14 cellular contexts compared by ENCODE assay signal in genomic region chr16:57611184-57611583, GRCh38. TPM values are rescaled to one million over a fixed set of nuclear protein-coding genes. Genes with fewer than 3 reads are reported as not detected.
DNase-seq lines count a peak whose midpoint lies in the region; ATAC-seq and TF ChIP-seq lines count a peak whose summit lies in the region.
"Had no signal": no experiment of that assay in that cellular context is flagged by ENCODE, and none has a peak within 500 bp of the region (broad histone marks: within the 10 kb centered on the region; RNA-seq: fewer than 3 reads in every experiment).

No MANE protein-coding gene starts in this region.

- H3K4me3 Mint-ChIP-seq in CD8-positive, alpha-beta memory T cell: peak overlapping the region in 2 of 7 donors; percentile 79 to 87
- peak overlapping the region; percentile 62 for H3K4me3 Mint-ChIP-seq in activated T-helper 2 cell treated with anti-CD3 and anti-CD28 coated beads, Interferon-gamma antibody, Interleukin-2, Interleukin-4, amounts not matched to agents 10 μg/mL and 5 μg/mL and 100 μg/mL, durations not matched to agents 14 hours and 24 hours and 36 hours (ENCODE audit: low read depth)

- H3K9me3 Mint-ChIP-seq in CD8-positive, alpha-beta memory T cell: no peaks in the 10 kb centered on the region
- H3K9me3 Mint-ChIP-seq in activated T-helper 2 cell treated with anti-CD3 and anti-CD28 coated beads, Interferon-gamma antibody, Interleukin-2, Interleukin-4, amounts not matched to agents 10 μg/mL and 5 μg/mL and 100 μg/mL, durations not matched to agents 14 hours and 24 hours and 36 hours: no peaks in the 10 kb centered on the region

- no peaks in the 10 kb centered on the region for H3K27me3 Mint-ChIP-seq in CD8-positive, alpha-beta memory T cell
- no peaks in the 10 kb centered on the region for H3K27me3 Mint-ChIP-seq in activated T-helper 2 cell treated with anti-CD3 and anti-CD28 coated beads, Interferon-gamma antibody, Interleukin-2, Interleukin-4, amounts not matched to agents 10 μg/mL and 5 μg/mL and 100 μg/mL, durations not matched to agents 14 hours and 24 hours and 36 hours (ENCODE audit: low read depth)

- peaks cover 33% of the 10 kb centered on the region for H3K4me1 ChIP-seq in CD8-positive, alpha-beta memory T cell (ENCODE audit: insufficient read depth, low read length)
- no peaks in the 10 kb centered on the region for H3K4me1 ChIP-seq in mesendoderm (ENCODE audit: control insufficient read depth, low read depth, low read length)

- POLR2A ChIA-PET in CD8-positive, alpha-beta memory T cell (lab: Charles Lee): no interaction called here

- H3K4me1 Mint-ChIP-seq in CD8-positive, alpha-beta memory T cell: peaks cover 59 to 80% (median 64%) of the 10 kb centered on the region in 3 donors
- peaks cover 56% of the 10 kb centered on the region for H3K4me1 Mint-ChIP-seq in activated T-helper 2 cell treated with anti-CD3 and anti-CD28 coated beads, Interferon-gamma antibody, Interleukin-2, Interleukin-4, amounts not matched to agents 10 μg/mL and 5 μg/mL and 100 μg/mL, durations not matched to agents 14 hours and 24 hours and 36 hours (ENCODE audit: low read depth)

- no peaks in the 10 kb centered on the region for H3K9me3 ChIP-seq in CD8-positive, alpha-beta memory T cell (ENCODE audit: low read length)

- H2BK120ac ChIP-seq in mesendoderm (ENCODE audit: low read depth, low read length): no peak overlapping the region

- H3K27ac Mint-ChIP-seq in CD8-positive, alpha-beta memory T cell: peak overlapping the region; percentile 60 to 98 (median 94)
- peak overlapping the region; percentile 87 for H3K27ac Mint-ChIP-seq in activated T-helper 2 cell treated with anti-CD3 and anti-CD28 coated beads, Interferon-gamma antibody, Interleukin-2, Interleukin-4, amounts not matched to agents 10 μg/mL and 5 μg/mL and 100 μg/mL, durations not matched to agents 14 hours and 24 hours and 36 hours

- H3K23ac ChIP-seq in mesendoderm (ENCODE audit: low read length): no peak overlapping the region

- H4K8ac ChIP-seq in mesendoderm (ENCODE audit: low read depth, low read length): no peak overlapping the region

- peaks cover 0 to 7% (median 0%) of the 10 kb centered on the region in 3 donors for H3K36me3 Mint-ChIP-seq in CD8-positive, alpha-beta memory T cell
- H3K36me3 Mint-ChIP-seq in activated T-helper 2 cell treated with anti-CD3 and anti-CD28 coated beads, Interferon-gamma antibody, Interleukin-2, Interleukin-4, amounts not matched to agents 10 μg/mL and 5 μg/mL and 100 μg/mL, durations not matched to agents 14 hours and 24 hours and 36 hours (ENCODE audit: low read depth): peaks cover 3% of the 10 kb centered on the region

- H3K27ac ChIP-seq in CD8-positive, alpha-beta memory T cell (ENCODE audit: low read depth, low read length): no peak overlapping the region
- no peak overlapping the region for H3K27ac ChIP-seq in mesendoderm (ENCODE audit: low read depth, low read length)
- H3K27ac ChIP-seq: C4-2B had no signal

- CTCF ChIA-PET in CD8-positive, alpha-beta memory T cell (lab: Charles Lee): interaction anchor here (1.1 to 5.8 kb wide), 7 partner anchors 10 to 38 kb away, joined by 3 to 57 read pairs (median 16); no protein-coding TSS in a partner anchor

- TF ChIP-seq CTCF in fibroblast of pulmonary artery (IDR thresholded peaks at IDR 0.05; ENCODE audit: low read length, missing control alignments): no peak

- no peaks in the 10 kb centered on the region for H3K79me1 ChIP-seq in mesendoderm (ENCODE audit: low read length)

- H3K4ac ChIP-seq in mesendoderm (ENCODE audit: low read depth, low read length): no peak overlapping the region

- no peak for DNase-seq in CD8-positive, alpha-beta memory T cell
- DNase-seq in activated T-helper 2 cell treated with anti-CD3 and anti-CD28 coated beads, Interferon-gamma antibody, Interleukin-2, Interleukin-4, amounts not matched to agents 10 μg/mL and 5 μg/mL and 100 μg/mL, durations not matched to agents 14 hours and 24 hours and 36 hours (ENCODE audit: low spot score): no peak
- DNase-seq in fibroblast of pulmonary artery (ENCODE audit: low read depth): peak; percentile 54
- DNase-seq in mesendoderm: no peak
- DNase-seq in NCI-H2029 (lab: John Stamatoyannopoulos, UW): no peak
- DNase-seq: GDM1, hippocampal formation, NCI-H1417, RPMI8226, T-helper 9 cell had no signal

- H3K27me3 ChIP-seq in CD8-positive, alpha-beta memory T cell (ENCODE audit: insufficient read depth, low read length, poor library complexity, severe bottlenecking): no peaks in the 10 kb centered on the region
- no peaks in the 10 kb centered on the region for H3K27me3 ChIP-seq in mesendoderm (ENCODE audit: insufficient read depth, low read length, poor library complexity)

- H3K4me3 ChIP-seq in CD8-positive, alpha-beta memory T cell (ENCODE audit: low read length): no peak overlapping the region
- no peak overlapping the region for H3K4me3 ChIP-seq in fibroblast of pulmonary artery (replicated peaks; ENCODE audit: low read depth, low read length)
- no peak overlapping the region for H3K4me3 ChIP-seq in mesendoderm (ENCODE audit: low read length)

- H3K4me2 ChIP-seq in mesendoderm (ENCODE audit: low read length): no peak overlapping the region

- ATAC-seq in GM18868 (IDR thresholded peaks at IDR 0.05; ENCODE audit: unreplicated experiment): peak; percentile 34
- no peak for ATAC-seq in GM21528 (IDR thresholded peaks at IDR 0.05; ENCODE audit: low FRiP score, unreplicated experiment)
- no peak for ATAC-seq in HG02759 (IDR thresholded peaks at IDR 0.05; ENCODE audit: unreplicated experiment)

- no CpG with 5 or more reads among the region's 3 CpGs for WGBS in mesendoderm (ENCODE audit: extremely low coverage, insufficient coverage, low lambda C conversion rate)

- H3K9ac ChIP-seq in mesendoderm (ENCODE audit: low read length): no peak overlapping the region

- no peaks in the 10 kb centered on the region for H3K79me2 ChIP-seq in mesendoderm (ENCODE audit: control insufficient read depth, insufficient read depth, low read length)

- H2BK15ac ChIP-seq in mesendoderm (replicated peaks; ENCODE audit: low read depth): no peak overlapping the region

- H3K36me3 ChIP-seq in CD8-positive, alpha-beta memory T cell (ENCODE audit: insufficient read depth, low read length): no peaks in the 10 kb centered on the region
- H3K36me3 ChIP-seq in mesendoderm (ENCODE audit: control insufficient read depth, insufficient read depth, low read length): no peaks in the 10 kb centered on the region

- no peak overlapping the region for H3K56ac ChIP-seq in mesendoderm (ENCODE audit: low read length)

- no peak overlapping the region for H2AK5ac ChIP-seq in mesendoderm (ENCODE audit: low read length)

- intact Hi-C loops in activated T-helper 2 cell treated with anti-CD3 and anti-CD28 coated beads, Interferon-gamma antibody, Interleukin-2, Interleukin-4, amounts not matched to agents 10 μg/mL and 5 μg/mL and 100 μg/mL, durations not matched to agents 14 hours and 24 hours and 36 hours (cut with micrococcal nuclease): loop anchor here (5.0 kb wide), 1 partner anchor 516 kb away; the partner anchor contains the start of gene CFAP20

- H2BK5ac ChIP-seq in mesendoderm (ENCODE audit: low read length): no peak overlapping the region

- no peak overlapping the region for H4K5ac ChIP-seq in mesendoderm (ENCODE audit: low read length)

- no peak overlapping the region for H3K18ac ChIP-seq in mesendoderm (ENCODE audit: low read length)

RNA-seq across cellular contexts. Expression of gene ADGRG1, which starts 17.2 kb away (rescaled TPM):
- 10 to 100 TPM; 25.8 to 29.8 TPM for total RNA-seq in CD8-positive, alpha-beta memory T cell
- 51.9 TPM for polyA plus RNA-seq in CD8-positive, alpha-beta memory T cell
- 1.8 and 1.9 TPM in 2 replicates for total RNA-seq in activated T-helper 2 cell treated with anti-CD3 and anti-CD28 coated beads, Interferon-gamma antibody, Interleukin-2, Interleukin-4, amounts not matched to agents 10 μg/mL and 5 μg/mL and 100 μg/mL, durations not matched to agents 14 hours and 24 hours and 36 hours
- polyA plus RNA-seq in mesendoderm (2013, experiment 1 of 2): 1.3 TPM
- 1.1 TPM for polyA plus RNA-seq in mesendoderm (2013, experiment 2 of 2)

RNA-seq across cellular contexts. Expression of gene ADGRG3, which starts 56.9 kb away (rescaled TPM):
- not detected for total RNA-seq in CD8-positive, alpha-beta memory T cell
- not detected for polyA plus RNA-seq in CD8-positive, alpha-beta memory T cell
- not detected in 2 replicates for total RNA-seq in activated T-helper 2 cell treated with anti-CD3 and anti-CD28 coated beads, Interferon-gamma antibody, Interleukin-2, Interleukin-4, amounts not matched to agents 10 μg/mL and 5 μg/mL and 100 μg/mL, durations not matched to agents 14 hours and 24 hours and 36 hours
- polyA plus RNA-seq in mesendoderm (2013, experiment 1 of 2): 0.06 TPM
- polyA plus RNA-seq in mesendoderm (2013, experiment 2 of 2): 0.10 TPM
